Comparison of ENCODE assay signal across 8 cellular contexts in the genomic region with DNA sequence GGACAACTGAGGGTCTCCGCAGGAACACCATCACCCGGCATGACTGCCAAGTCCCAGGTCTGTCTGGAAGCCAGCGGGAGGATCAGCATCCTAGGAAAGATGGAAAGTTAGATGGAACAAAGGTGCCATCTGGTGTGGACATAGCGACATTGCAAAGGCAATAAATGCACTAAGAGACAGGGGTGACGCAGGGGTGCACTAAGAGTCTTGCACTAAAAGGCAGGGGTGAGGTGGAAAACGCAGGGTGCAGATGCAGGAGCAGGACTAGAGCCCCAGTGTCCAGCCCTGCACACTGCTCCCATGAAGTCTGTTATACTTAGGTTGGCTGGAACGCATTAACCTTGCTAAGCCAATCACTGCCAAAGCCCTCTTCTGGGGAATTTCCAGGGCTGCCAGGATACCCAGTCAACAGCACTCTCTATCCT. TPM values are rescaled to one million over a fixed set of nuclear protein-coding genes. Genes with fewer than 3 reads are reported as not detected.
DNase-seq lines count a peak whose midpoint lies in the region; ATAC-seq, FAIRE-seq and TF ChIP-seq lines count a peak whose summit lies in the region.

No MANE protein-coding gene starts in this region.

- no peaks in the 10 kb centered on the region for H3K9me3 ChIP-seq in ovary

- POLR2A ChIA-PET in RWPE1 (lab: Yijun Ruan, JAX; ENCODE audit: low non-redundant PET): no interaction called here

- TF ChIP-seq CTCF in RWPE1 (conservative IDR thresholded peaks at IDR 0.05; ENCODE audit: low read depth): peak; percentile 64
- peak; percentile 38 to 69 (median 68) for TF ChIP-seq CTCF in ovary (IDR thresholded peaks at IDR 0.05)

- DNase-seq in AG08396 (ENCODE audit: low spot score) (peak; percentile 53), GM19239 (ENCODE audit: insufficient read length, low spot score) (no peak), RWPE1 (ENCODE audit: low spot score) (peak; percentile 79), fibroblast of peridontal ligament (ENCODE audit: extremely low read depth) (peak; percentile 77), ovary (peak; percentile 56 to 72 (median 67)), NCI-H1436 (lab: John Stamatoyannopoulos, UW) (no peak)
- DNase-seq in stimulated activated CD4-positive, alpha-beta T cell treated with anti-CD3 and anti-CD28 coated beads, Interleukin-4, amount 100 ng/mL, for 24 hours: no peak

- CTCF ChIA-PET in RWPE1 (lab: Yijun Ruan, JAX): interaction anchor here (0.7 to 5.8 kb wide), 4 partner anchors 25 to 172 kb away, joined by 3 to 84 read pairs (median 4); no protein-coding TSS in a partner anchor

- peak; percentile 54 for FAIRE-seq in GM19239 (lab: Jason Lieb, UNC)

- no peak overlapping the region for H3K4me3 ChIP-seq in ovary

- TF ChIP-seq POLR2A in ovary (IDR thresholded peaks at IDR 0.05): no peak

- peak overlapping the region; percentile 56 for H3K27ac ChIP-seq in RWPE1
- H3K27ac ChIP-seq in ovary: no peak overlapping the region

- ATAC-seq in HG02571 (IDR thresholded peaks at IDR 0.05; ENCODE audit: unreplicated experiment): no peak

- TF ChIP-seq EP300 in ovary (IDR thresholded peaks at IDR 0.05): no peak

- WGBS in ovary, 3 donors: 40 to 44% (median 42%) methylated on average over 7 of the region's 7 CpGs

- no peaks in the 10 kb centered on the region for H3K27me3 ChIP-seq in ovary

- intact Hi-C loops in ovary (cut with DNase I): loop anchor here (5.0 to 10.0 kb wide), 3 partner anchors 288 to 298 kb away; partner anchors contain the start of gene SLC36A1 (in 3 of the 4)

- peaks cover 14% of the 10 kb centered on the region for H3K4me1 ChIP-seq in ovary (ENCODE audit: insufficient read depth)

- no peaks in the 10 kb centered on the region for H3K36me3 ChIP-seq in ovary

RNA-seq across cellular contexts. Expression of gene ATOX1, which starts 15.5 kb away (rescaled TPM):
- total RNA-seq in ovary: 10 to 100 TPM; 23.0 to 86.6 (median 48.3) TPM
- polyA plus RNA-seq in ovary: 10 to 100 TPM; 72.8 to 73.1 TPM

RNA-seq across cellular contexts. Expression of gene G3BP1, which starts 28.9 kb away (rescaled TPM):
- total RNA-seq in ovary: 100 to 1,000 TPM in 5 of 7 donors, 10 to 100 TPM in 2; 70.2 to 224 (median 160) TPM
- 10 to 100 TPM; 31.0 to 79.2 TPM for polyA plus RNA-seq in ovary

RNA-seq across cellular contexts. Expression of gene SPARC, which starts 56.2 kb away (rescaled TPM):
- total RNA-seq in ovary: 1,000 to 10,000 TPM in 1 of 7 donors, 100 to 1,000 TPM in 6; 220 to 1,059 (median 717) TPM
- polyA plus RNA-seq in ovary: 1,000 to 10,000 TPM in 1 of 2 donors, 100 to 1,000 TPM in 1; 924 to 2,564 TPM

Comparison
In these comparisons a context has a peak if more than half of its experiments do, and no peak if none do; other contexts are left out.
1. DNase-seq: peak in AG08396 (single experiment), RWPE1 (single experiment), fibroblast of peridontal ligament (single experiment) and ovary (5 of 5); none in GM19239 (single experiment), stimulated activated CD4-positive, alpha-beta T cell treated with anti-CD3 and anti-CD28 coated beads, Interleukin-4, amount 100 ng/mL, for 24 hours (single experiment) and NCI-H1436 (single experiment).